ENCODE assay signal across 9 cellular contexts in genomic region chr9:99416007-99416406, GRCh38.
DNase-seq lines count a peak whose midpoint lies in the region; ATAC-seq lines count a peak whose summit lies in the region.
"Had no signal": no experiment of that assay in that cellular context is flagged by ENCODE, and none has a peak within 500 bp of the region (broad histone marks: within the 10 kb centered on the region; RNA-seq: fewer than 3 reads in every experiment).

No MANE protein-coding gene starts in this region.

- ATAC-seq in GM18861 (IDR thresholded peaks at IDR 0.05; ENCODE audit: unreplicated experiment) (peak; percentile 89), HG03066 (IDR thresholded peaks at IDR 0.05; ENCODE audit: low read depth, unreplicated experiment) (peak; percentile 76), HG03196 (IDR thresholded peaks at IDR 0.05; ENCODE audit: unreplicated experiment) (no peak)

- peak; percentile 47 for DNase-seq in RKO (ENCODE audit: low spot score)
- DNase-seq in islet precursor cell: peak; percentile 29
- DNase-seq in stimulated activated CD4-positive, alpha-beta T cell treated with anti-CD3 and anti-CD28 coated beads, Interleukin-12 subunit alpha, Interleukin-12 subunit beta, amount 100 ng/mL, for 4 hours: no peak
- no peak for DNase-seq in DMS153 treated with DMSO at 0.1 percent for 48 hours (lab: John Stamatoyannopoulos, UW; ENCODE audit: unreplicated experiment)
- no peak for DNase-seq in superior temporal gyrus (ENCODE audit: extremely low spot score)
- DNase-seq: NCI-H524 treated with DMSO at 0.1 percent for 48 hours had no signal

Comparison
In these comparisons a context has a peak if more than half of its experiments do, and no peak if none do; other contexts are left out.
1. DNase-seq: peak in RKO (single experiment) and islet precursor cell (single experiment); none in stimulated activated CD4-positive, alpha-beta T cell treated with anti-CD3 and anti-CD28 coated beads, Interleukin-12 subunit alpha, Interleukin-12 subunit beta, amount 100 ng/mL, for 4 hours (single experiment), DMS153 treated with DMSO at 0.1 percent for 48 hours (single experiment) and superior temporal gyrus (single experiment).